ENCODE assay signal across 8 cellular contexts in the genomic region with DNA sequence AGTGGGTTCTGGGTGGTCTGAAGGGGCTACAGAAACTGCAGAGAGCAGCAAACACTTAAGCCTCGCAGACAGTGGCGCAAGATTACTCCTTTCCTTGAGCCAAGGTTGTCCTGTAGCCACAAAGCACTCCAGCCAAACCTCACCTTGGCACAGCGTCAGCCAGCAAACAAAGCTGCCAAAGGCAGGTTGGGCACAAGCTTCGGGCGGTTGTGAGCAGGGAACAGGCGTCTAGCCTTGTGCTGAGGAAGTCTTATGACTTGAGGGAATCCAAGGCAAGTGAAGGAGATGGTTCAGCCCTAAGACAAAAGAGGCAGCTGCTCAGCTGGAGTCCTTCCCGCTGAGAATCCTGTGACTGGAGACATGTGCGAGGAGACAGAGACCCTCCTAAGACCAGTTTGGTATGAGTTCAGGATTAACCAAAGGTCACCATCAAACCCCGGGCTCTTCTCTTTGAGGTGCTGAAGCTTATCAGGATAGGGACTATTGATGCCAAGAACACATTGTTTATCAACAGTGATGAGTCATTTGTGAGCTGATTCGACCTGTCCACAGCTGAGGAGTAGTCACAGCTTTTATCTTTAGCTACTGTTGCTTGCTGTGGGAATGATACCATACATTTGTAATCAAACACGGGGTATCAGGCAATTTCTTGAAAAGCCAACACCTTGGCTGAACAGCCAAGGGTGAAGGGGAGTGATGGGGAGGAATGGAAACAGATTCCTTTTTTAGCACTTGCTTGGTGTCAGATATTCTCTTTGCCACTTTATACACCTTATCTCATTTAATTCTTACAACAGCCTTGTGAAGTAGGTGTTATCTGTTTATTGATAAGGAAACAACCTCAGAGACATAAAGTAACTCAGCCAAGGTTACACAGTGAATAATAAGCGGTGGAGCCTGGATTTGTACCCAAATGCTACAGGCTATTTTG. TPM values are rescaled to one million over a fixed set of nuclear protein-coding genes. Genes with fewer than 3 reads are reported as not detected.
DNase-seq lines count a peak whose midpoint lies in the region; ATAC-seq and TF ChIP-seq lines count a peak whose summit lies in the region.

No MANE protein-coding gene starts in this region.

- TF ChIP-seq CTCF in GM23338 (conservative IDR thresholded peaks at IDR 0.05; ENCODE audit: low read depth in 2 of 2), result no peak

- H3K4me1 ChIP-seq in GM23338 (ENCODE audit: insufficient read depth), result peaks cover 21% of the 10 kb centered on the region
- H3K4me1 ChIP-seq in skeletal muscle tissue (ENCODE audit: control insufficient read depth in 3 of 3, insufficient read depth in 3 of 3, low read length in 3 of 3), result peaks cover 37 to 45% (median 44%) of the 10 kb centered on the region in 3 donors

- H3K36me3 Mint-ChIP-seq in GM23338 (ENCODE audit: low read depth), result peaks cover 51% of the 10 kb centered on the region

- peaks cover 23% of the 10 kb centered on the region for H3K79me2 ChIP-seq in GM23338 (replicated peaks; ENCODE audit: insufficient read depth)

- H2AFZ ChIP-seq in GM23338, result no peak overlapping the region

- 0 out of 2 replicates have a peak, but pooled peaks cover 13% of the 10 kb centered on the region for H3F3A ChIP-seq in GM23338 (replicated peaks; ENCODE audit: low read depth)

- no peaks in the 10 kb centered on the region for H3K9me3 ChIP-seq in skeletal muscle tissue (ENCODE audit: control insufficient read depth in 3 of 3, low read length in 3 of 3)

- H3K9me2 ChIP-seq in GM23338 (ENCODE audit: insufficient read depth), result no peaks in the 10 kb centered on the region

- peak overlapping the region; percentile 34; the same call in 1 of the 2 replicates for H3K27ac Mint-ChIP-seq in GM23338

- no peak overlapping the region; the same call in 1 of the 2 replicates for H3K27ac ChIP-seq in GM23338 (ENCODE audit: low read depth)
- H3K27ac ChIP-seq in skeletal muscle tissue (ENCODE audit: low read depth, low read length), result peak overlapping the region; percentile 84

- no peak for ATAC-seq in GM23338
- ATAC-seq in SK-N-SH treated with all-trans-retinoic acid at 6 μM for 48 hours, result no peak

- H3K4me3 Mint-ChIP-seq in GM23338, result peak overlapping the region; percentile 29; the same call in 2 of the 3 replicates

- H4K20me1 ChIP-seq in GM23338 (replicated peaks; ENCODE audit: insufficient read depth), result peaks cover 5% of the 10 kb centered on the region; the same call in 1 of the 2 replicates

- peak overlapping the region in 1 of 3 donors; percentile 46 for H3K9ac ChIP-seq in skeletal muscle tissue (ENCODE audit: low read depth in 1 of 3, low read length in 3 of 3)

- DNase-seq in GM23338 (ENCODE audit: low spot score), result peak; percentile 32
- peak; percentile 72 for DNase-seq in globus pallidus (ENCODE audit: low spot score)
- DNase-seq in activated CD8-positive, alpha-beta memory T cell treated with anti-CD3 and anti-CD28 coated beads, Interleukin-2, amount 50 U/mL, for 48 hours, result no peak
- no peak for DNase-seq in NCI-H524 treated with DMSO at 0.1 percent for 48 hours (lab: John Stamatoyannopoulos, UW)
- DNase-seq in AG08395 (ENCODE audit: low spot score), result no peak
- DNase-seq in D341Med (ENCODE audit: low spot score), result no peak

- H3K36me3 ChIP-seq in GM23338 (ENCODE audit: insufficient read depth) (no peaks in the 10 kb centered on the region), skeletal muscle tissue (ENCODE audit: control insufficient read depth in 3 of 3, insufficient read depth in 3 of 3, low read length in 3 of 3) (peaks cover 0 to 5% (median 0%) of the 10 kb centered on the region in 3 donors)

- H3K4me2 ChIP-seq in GM23338, result peak overlapping the region; percentile 69

- H3K9me3 Mint-ChIP-seq in GM23338, result peaks cover 20% of the 10 kb centered on the region

- peaks cover 31% of the 10 kb centered on the region for H3K4me1 Mint-ChIP-seq in GM23338

- H3K4me3 ChIP-seq in GM23338, result no peak overlapping the region
- H3K4me3 ChIP-seq in skeletal muscle tissue (ENCODE audit: low read length in 3 of 3), result peak overlapping the region in 1 of 3 donors; percentile 24

- peaks cover 30% of the 10 kb centered on the region for H3K27me3 Mint-ChIP-seq in GM23338 (ENCODE audit: insufficient read depth, low read depth, poor library complexity)

- peaks cover 40% of the 10 kb centered on the region for H3K27me3 ChIP-seq in GM23338 (ENCODE audit: insufficient read depth)
- peaks cover 0 to 7% (median 4%) of the 10 kb centered on the region in 3 donors for H3K27me3 ChIP-seq in skeletal muscle tissue (ENCODE audit: control insufficient read depth in 3 of 3, insufficient read depth in 3 of 3, low read length in 3 of 3)

TF ChIP-seq in GM23338, 12 proteins besides CTCF, POLR2A, EP300 and RAD21 (continues in another document):
- TF ChIP-seq, protein P1, sequence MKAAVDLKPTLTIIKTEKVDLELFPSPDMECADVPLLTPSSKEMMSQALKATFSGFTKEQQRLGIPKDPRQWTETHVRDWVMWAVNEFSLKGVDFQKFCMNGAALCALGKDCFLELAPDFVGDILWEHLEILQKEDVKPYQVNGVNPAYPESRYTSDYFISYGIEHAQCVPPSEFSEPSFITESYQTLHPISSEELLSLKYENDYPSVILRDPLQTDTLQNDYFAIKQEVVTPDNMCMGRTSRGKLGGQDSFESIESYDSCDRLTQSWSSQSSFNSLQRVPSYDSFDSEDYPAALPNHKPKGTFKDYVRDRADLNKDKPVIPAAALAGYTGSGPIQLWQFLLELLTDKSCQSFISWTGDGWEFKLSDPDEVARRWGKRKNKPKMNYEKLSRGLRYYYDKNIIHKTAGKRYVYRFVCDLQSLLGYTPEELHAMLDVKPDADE (IDR thresholded peaks at IDR 0.05), result no peak
- no peak for TF ChIP-seq REST (IDR thresholded peaks at IDR 0.05; ENCODE audit: unreplicated experiment)

TF ChIP-seq in SK-N-SH treated with all-trans-retinoic acid at 6 μM for 48 hours, 23 proteins besides CTCF, POLR2A, EP300 and RAD21:
- TF ChIP-seq ZC3H10 (CRISPR knock-in tag; IDR thresholded peaks at IDR 0.05) (peak; percentile 16; the same call in 1 of the 2 replicates), ZNF565 (CRISPR knock-in tag; conservative IDR thresholded peaks at IDR 0.05; ENCODE audit: low read depth) (no peak), RARB (CRISPR knock-in tag; IDR thresholded peaks at IDR 0.05) (0 out of 2 replicates have a peak, but pooled peaks have one; percentile 52)

RNA-seq across cellular contexts. Expression of gene ADM, which starts 4.6 kb away (rescaled TPM):
- total RNA-seq in GM23338 (2014; rRNA removed; shearing (Covaris generic)), result 73.4 and 75.8 TPM in 2 replicates
- polyA plus RNA-seq in GM23338 (2016; fragmentation: Nextera tagmentation; extraction: Ambion mirVana), result 84.5 and 95.9 TPM in 2 replicates
- total RNA-seq in skeletal muscle tissue, result 28.2 TPM

RNA-seq across cellular contexts. Expression of gene SBF2, which starts 15.4 kb away (rescaled TPM):
- total RNA-seq in GM23338 (2014; rRNA removed; shearing (Covaris generic)), result 49.1 and 53.5 TPM in 2 replicates
- 20.2 and 25.6 TPM in 2 replicates for polyA plus RNA-seq in GM23338 (2016; fragmentation: Nextera tagmentation; extraction: Ambion mirVana)
- total RNA-seq in skeletal muscle tissue, result 34.4 TPM

Comparison
In these comparisons a context has a peak if more than half of its experiments do, and no peak if none do; other contexts are left out.
1. DNase-seq: peak in GM23338 (single experiment) and globus pallidus (single experiment); none in activated CD8-positive, alpha-beta memory T cell treated with anti-CD3 and anti-CD28 coated beads, Interleukin-2, amount 50 U/mL, for 48 hours (single experiment), NCI-H524 treated with DMSO at 0.1 percent for 48 hours (single experiment), AG08395 (single experiment) and D341Med (single experiment).